19 cellular contexts compared by ENCODE assay signal in genomic region chr5:153794327-153794726, GRCh38.
"Had no signal": no experiment of that assay in that cellular context is flagged by ENCODE, and none has a peak within 500 bp of the region (broad histone marks: within the 10 kb centered on the region; RNA-seq: fewer than 3 reads in every experiment).

No MANE protein-coding gene starts in this region.

- FAIRE-seq: islet of Langerhans, small intestine had no signal

- H3K36me3 Mint-ChIP-seq: naive thymus-derived CD8-positive, alpha-beta T cell had no signal

- H3K27ac Mint-ChIP-seq: naive thymus-derived CD8-positive, alpha-beta T cell had no signal

- H3K9me3 ChIP-seq: gastrocnemius medialis, heart right ventricle, neutrophil, stomach, thoracic aorta, transverse colon had no signal

- H3K4me1 Mint-ChIP-seq: naive thymus-derived CD8-positive, alpha-beta T cell had no signal

- ATAC-seq: gastrocnemius medialis; heart right ventricle; left lobe of liver; mucosa of descending colon; naive thymus-derived CD8-positive, alpha-beta T cell had no signal

- H3K27ac ChIP-seq: coronary artery, gastrocnemius medialis, heart right ventricle, neutrophil, stomach, thoracic aorta, transverse colon had no signal

- H3K36me3 ChIP-seq: gastrocnemius medialis, heart right ventricle, neutrophil, stomach, thoracic aorta, transverse colon had no signal

- DNase-seq: effector CD8-positive, alpha-beta T cell; gastrocnemius medialis; heart right ventricle; hypothalamus; mammary epithelial cell; mucosa of descending colon; naive thymus-derived CD8-positive, alpha-beta T cell; posterior cingulate gyrus; small intestine; stimulated activated CD4-positive, alpha-beta T cell treated with anti-CD3 and anti-CD28 coated beads, Interleukin-12 subunit alpha, Interleukin-12 subunit beta, amount 100 ng/mL, for 4 hours; stimulated activated naive CD4-positive, alpha-beta T cell; stomach; substantia nigra; transverse colon had no signal

- H3K4me1 ChIP-seq: gastrocnemius medialis, stomach, transverse colon had no signal

- H3K4me3 Mint-ChIP-seq: naive thymus-derived CD8-positive, alpha-beta T cell had no signal

- H3K27me3 Mint-ChIP-seq: naive thymus-derived CD8-positive, alpha-beta T cell had no signal

- H3K27me3 ChIP-seq: gastrocnemius medialis, heart right ventricle, neutrophil, stomach, transverse colon had no signal

- H3K4me3 ChIP-seq: coronary artery, gastrocnemius medialis, heart right ventricle, mucosa of descending colon, stomach, thoracic aorta, transverse colon had no signal
